8 cellular contexts compared by ENCODE assay signal in genomic region chr1:183039985-183040447, GRCh38. TPM values are rescaled to one million over a fixed set of nuclear protein-coding genes. Genes with fewer than 3 reads are reported as not detected.
A peak's percentile ranks its signal among the peaks of the same experiment; 100 is the strongest.
DNase-seq lines count a peak whose midpoint lies in the region; ATAC-seq, FAIRE-seq and TF ChIP-seq lines count a peak whose summit lies in the region.

No MANE protein-coding gene starts in this region.

- TF ChIP-seq CTCF in IMR-90 (conservative IDR thresholded peaks at IDR 0.05; ENCODE audit: low read depth, low read length): no peak

- no peak overlapping the region for H2BK120ac ChIP-seq in IMR-90 (ENCODE audit: low read depth, low read length)

- no peaks in the 10 kb centered on the region for H3K27me3 ChIP-seq in IMR-90 (ENCODE audit: control insufficient read depth, insufficient read depth, low read length)
- no peaks in the 10 kb centered on the region for H3K27me3 ChIP-seq in adipocyte (replicated peaks; ENCODE audit: control insufficient read depth, insufficient read depth, low read length)

- no peak overlapping the region for H3K4me3 ChIP-seq in IMR-90 (ENCODE audit: insufficient read depth, low read depth, low read length)
- H3K4me3 ChIP-seq in adipocyte (ENCODE audit: low read length): peak overlapping the region; percentile 39

- H4K91ac ChIP-seq in IMR-90 (ENCODE audit: insufficient read depth, low read depth, low read length): no peak overlapping the region

- no peak overlapping the region for H2AK9ac ChIP-seq in IMR-90 (replicated peaks; ENCODE audit: low read depth, low read length, poor library complexity)

- intact Hi-C loops in IMR-90 (cut with micrococcal nuclease): loop anchor here (2.0 kb wide), 1 partner anchor 57 kb away; no protein-coding TSS in a partner anchor

- WGBS in IMR-90 (ENCODE audit: extremely low coverage in 2 of 2, insufficient read length in 1 of 2), 2 experiments: 40% methylated on average over 1 of the region's 3 CpGs; no CpG with 5 or more reads in 1 of the 2 experiments

- no peak overlapping the region for H3K18ac ChIP-seq in IMR-90 (ENCODE audit: low read depth, low read length)

- no peak overlapping the region for H4K5ac ChIP-seq in IMR-90 (ENCODE audit: low read depth, low read length)

- H3K4me2 ChIP-seq in IMR-90 (ENCODE audit: low read depth, low read length): peak overlapping the region; percentile 33; the same call in 1 of the 2 replicates

- H3K27ac ChIP-seq in IMR-90 (ENCODE audit: insufficient read depth, low read length): no peak overlapping the region

- H3K9ac ChIP-seq in IMR-90 (ENCODE audit: low read depth, low read length) (no peak overlapping the region), adipocyte (ENCODE audit: low read length) (peak overlapping the region; percentile 66)

- H4K8ac ChIP-seq in IMR-90 (ENCODE audit: low read depth in 2 of 2, low read length in 2 of 2): 0 out of 4 replicates have a peak overlapping the region, but pooled peaks of 1 of the 2 experiments have one; percentile 7

- peak overlapping the region; percentile 17 for H2BK5ac ChIP-seq in IMR-90 (ENCODE audit: low read depth, low read length, poor library complexity, severe bottlenecking)

- H3K23ac ChIP-seq in IMR-90 (ENCODE audit: low read depth, low read length): 0 out of 2 replicates have a peak overlapping the region, but pooled peaks have one; percentile 1

- TF ChIP-seq RAD21 in IMR-90 (IDR thresholded peaks at IDR 0.05; ENCODE audit: low read length): 0 out of 2 replicates have a peak, but pooled peaks have one; percentile 13

- no peak overlapping the region; the same call in 1 of the 2 replicates for H3K4ac ChIP-seq in IMR-90 (ENCODE audit: low read depth, low read length)

- H3K79me1 ChIP-seq in IMR-90 (ENCODE audit: low read depth in 1 of 2, low read length in 2 of 2): peaks cover 7 to 68% of the 10 kb centered on the region in 2 experiments

- no peak overlapping the region for H2AFZ ChIP-seq in IMR-90 (replicated peaks; ENCODE audit: low read length, poor library complexity)

- H3K56ac ChIP-seq in IMR-90 (ENCODE audit: extremely low read depth, insufficient read depth, low read length): no peak overlapping the region

- H2BK20ac ChIP-seq in IMR-90 (ENCODE audit: low read depth, low read length): 0 out of 2 replicates have a peak overlapping the region, but pooled peaks have one; percentile 11

- dilution Hi-C loops in IMR-90 (cut with HindIII; ENCODE audit: low sequenced_read_pairs, unreplicated experiment): no loop called here

- POLR2A ChIA-PET in IMR-90 (lab: Charles Lee; ENCODE audit: unreplicated experiment): no interaction called here

- DNase-seq in AG20443 (ENCODE audit: low spot score): peak; percentile 53
- DNase-seq in IMR-90: peak; percentile 88
- peak; percentile 78 for DNase-seq in adipocyte (ENCODE audit: low read depth)
- DNase-seq in left kidney (ENCODE audit: low read depth, low spot score): peak; percentile 31
- DNase-seq in urothelium cell line (ENCODE audit: low spot score): no peak
- DNase-seq in activated gamma-delta T cell treated with Interleukin-2 at 50 U/mL for 16 hours: no peak
- no peak for DNase-seq in HuH-7.5 (ENCODE audit: low spot score)

- H3K4me1 ChIP-seq in IMR-90 (ENCODE audit: control insufficient read depth, insufficient read depth, low read length): peaks cover 26% of the 10 kb centered on the region
- peaks cover 81% of the 10 kb centered on the region for H3K4me1 ChIP-seq in adipocyte (ENCODE audit: control insufficient read depth, insufficient read depth, low read length)

- ATAC-seq in IMR-90 (ENCODE audit: low read depth) (peak; percentile 50), HG03378 (IDR thresholded peaks at IDR 0.05; ENCODE audit: unreplicated experiment) (no peak)

- peak overlapping the region; percentile 2; the same call in 1 of the 2 replicates for H2AK5ac ChIP-seq in IMR-90 (ENCODE audit: low read depth, low read length)

- CTCF ChIA-PET in IMR-90 (lab: Yijun Ruan, JAX): interaction anchor here (0.5 to 1.0 kb wide), 2 partner anchors 30 to 91 kb away, joined by 3 to 4 read pairs; no protein-coding TSS in a partner anchor

- peaks cover 4% of the 10 kb centered on the region for H3K36me3 ChIP-seq in IMR-90 (ENCODE audit: control insufficient read depth, insufficient read depth, low read length)
- peaks cover 20% of the 10 kb centered on the region for H3K36me3 ChIP-seq in adipocyte (ENCODE audit: control insufficient read depth, insufficient read depth, low read length, severe bottlenecking)

- no peak for FAIRE-seq in urothelium cell line (lab: Jason Lieb, UNC)

- no TSS peak for BruUV-seq in IMR-90 (replicated peaks; lab: Mats Ljungman, UMichigan)

- no peak overlapping the region for H2BK15ac ChIP-seq in IMR-90 (ENCODE audit: low read depth, low read length)

- in situ Hi-C loops in IMR-90 (cut with MboI; ENCODE audit: low sequenced_read_pairs): no loop called here

- no peaks in the 10 kb centered on the region for H3K9me3 ChIP-seq in IMR-90 (ENCODE audit: control insufficient read depth, insufficient read depth, low read length)
- no peaks in the 10 kb centered on the region for H3K9me3 ChIP-seq in adipocyte (ENCODE audit: control insufficient read depth, low read length)

- H3K9me1 ChIP-seq in IMR-90 (ENCODE audit: insufficient read depth, low read length): peaks cover 16% of the 10 kb centered on the region

- H3K14ac ChIP-seq in IMR-90 (replicated peaks; ENCODE audit: low read depth, low read length): peak overlapping the region; percentile 41; the same call in 1 of the 2 replicates

- peaks cover 89% of the 10 kb centered on the region for H4K20me1 ChIP-seq in IMR-90 (ENCODE audit: insufficient read depth, low read length)

- no peak for TF ChIP-seq POLR2A in IMR-90 (IDR thresholded peaks at IDR 0.05; ENCODE audit: low read depth, low read length)

TF ChIP-seq in IMR-90, 13 proteins besides CTCF, POLR2A, EP300 and RAD21:
- TF ChIP-seq NFE2L2 (IDR thresholded peaks at IDR 0.05; ENCODE audit: low read depth, low read length) (no peak), MXI1 (IDR thresholded peaks at IDR 0.05; ENCODE audit: borderline replicate concordance, low read depth, low read length) (0 out of 2 replicates have a peak, but pooled peaks have one; percentile 44), CHD1 (IDR thresholded peaks at IDR 0.05; ENCODE audit: low read depth, low read length) (no peak), CEBPB (IDR thresholded peaks at IDR 0.05; ENCODE audit: low read depth, low read length) (peak; percentile 27; the same call in 1 of the 2 replicates), BHLHE40 (IDR thresholded peaks at IDR 0.05; ENCODE audit: low read depth, low read length) (no peak), ELK1 (IDR thresholded peaks at IDR 0.05; ENCODE audit: borderline replicate concordance, low read depth, low read length) (no peak), SMC3 (IDR thresholded peaks at IDR 0.05; ENCODE audit: low read depth, low read length) (no peak), FOS (IDR thresholded peaks at IDR 0.05; ENCODE audit: low read depth, low read length) (peak; percentile 12; the same call in 1 of the 2 replicates), RCOR1 (IDR thresholded peaks at IDR 0.05; ENCODE audit: insufficient replicate concordance, low read length) (no peak), MAZ (IDR thresholded peaks at IDR 0.05; ENCODE audit: borderline replicate concordance, low read depth, low read length) (no peak), RFX5 (IDR thresholded peaks at IDR 0.05; ENCODE audit: low read depth, low read length) (no peak), MAFK (IDR thresholded peaks at IDR 0.05; ENCODE audit: low read depth, low read length) (peak; percentile 57), USF2 (IDR thresholded peaks at IDR 0.05; ENCODE audit: low read depth, low read length) (no peak)
TF ChIP-seq in IMR-90: peak in this region for 4.

RNA-seq across cellular contexts. Expression of gene LAMC1, which starts 16.8 kb away (rescaled TPM):
- total RNA-seq in IMR-90 (2012; rRNA removed): 361 and 394 TPM in 2 replicates
- 223 and 249 TPM in 2 replicates for polyA plus RNA-seq in IMR-90 (2012; rRNA removed)
- polyA plus RNA-seq in IMR-90 (2012; cell fraction: cytosol; rRNA removed): 90.5 and 125 TPM in 2 replicates
- polyA plus RNA-seq in IMR-90 (2012; cell fraction: nucleus; rRNA removed; ENCODE audit: low replicate concordance): 105 and 251 TPM in 2 replicates

Comparison
In these comparisons a context has a peak if more than half of its experiments do, and no peak if none do; other contexts are left out.
1. DNase-seq: peak in AG20443 (single experiment), IMR-90 (single experiment), adipocyte (single experiment) and left kidney (single experiment); none in urothelium cell line (single experiment), activated gamma-delta T cell treated with Interleukin-2 at 50 U/mL for 16 hours (single experiment) and HuH-7.5 (single experiment).